In genomic region chr20:59032713-59033059, GRCh38 we compare ENCODE assay signal across 1 cellular context.
A peak's percentile ranks its signal among the peaks of the same experiment; 100 is the strongest.
TF ChIP-seq lines count a peak whose summit lies in the region.

No MANE protein-coding gene starts in this region.

TF ChIP-seq in K562, 482 proteins besides CTCF, POLR2A, EP300 and RAD21 (continued from another document and continues in another):
- TF ChIP-seq ZNF592 (IDR thresholded peaks at IDR 0.05) (no peak), ZNF354B (CRISPR knock-in tag; IDR thresholded peaks at IDR 0.05) (no peak), DACH1 (IDR thresholded peaks at IDR 0.05; ENCODE audit: partially characterized antibody) (no peak), GTF3C2 (IDR thresholded peaks at IDR 0.05; ENCODE audit: borderline replicate concordance, extremely low read depth, insufficient read length) (no peak), HNRNPH1 (optimal IDR thresholded peaks at IDR 0.05; ENCODE audit: low read depth, low read length) (no peak), SIN3B (IDR thresholded peaks at IDR 0.05; ENCODE audit: low read depth) (no peak), ZNF551 (CRISPR knock-in tag; IDR thresholded peaks at IDR 0.05) (no peak), ZNF830 (CRISPR knock-in tag; IDR thresholded peaks at IDR 0.05) (0 out of 2 replicates have a peak, but pooled peaks have one; percentile 19), MED1 (CRISPR knock-in tag; IDR thresholded peaks at IDR 0.05; ENCODE audit: borderline replicate concordance) (no peak), BHLHE40 (IDR thresholded peaks at IDR 0.05; ENCODE audit: low read length) (peak; percentile 22; the same call in 1 of the 2 replicates), ATF3 (IDR thresholded peaks at IDR 0.05) (no peak), ATF3 (CRISPR knock-in tag; conservative IDR thresholded peaks at IDR 0.05) (no peak), ZNF764 (CRISPR knock-in tag; IDR thresholded peaks at IDR 0.05; ENCODE audit: low read depth) (no peak), FOXP1 (CRISPR knock-in tag; IDR thresholded peaks at IDR 0.05) (no peak), TRIM28 (IDR thresholded peaks at IDR 0.05) (no peak), KDM5B (IDR thresholded peaks at IDR 0.05; ENCODE audit: insufficient replicate concordance, low read depth, low read length) (no peak), ADNP (tag; IDR thresholded peaks at IDR 0.05) (no peak), SMARCA5 (IDR thresholded peaks at IDR 0.05) (0 out of 2 replicates have a peak, but pooled peaks have one; percentile 28), XRCC5 (IDR thresholded peaks at IDR 0.05; ENCODE audit: low read depth, low read length) (no peak), ZNF699 (CRISPR knock-in tag; IDR thresholded peaks at IDR 0.05; ENCODE audit: insufficient replicate concordance) (no peak), ILF3 (IDR thresholded peaks at IDR 0.05; ENCODE audit: borderline replicate concordance) (no peak), KDM1A (IDR thresholded peaks at IDR 0.05) (peak; percentile 96), ZBTB11 (CRISPR knock-in tag; IDR thresholded peaks at IDR 0.05) (no peak), ZNF57 (CRISPR knock-in tag; IDR thresholded peaks at IDR 0.05) (no peak), CBX1 (IDR thresholded peaks at IDR 0.05; ENCODE audit: low read depth) (no peak), ATF6 (CRISPR knock-in tag; IDR thresholded peaks at IDR 0.05) (no peak), HINFP (tag; conservative IDR thresholded peaks at IDR 0.05; ENCODE audit: low read depth) (no peak), JUN (IDR thresholded peaks at IDR 0.05; ENCODE audit: borderline replicate concordance, low read depth, low read length) (0 out of 2 replicates have a peak, but pooled peaks have one; percentile 4), JUN (CRISPR knock-in tag; IDR thresholded peaks at IDR 0.05; ENCODE audit: borderline replicate concordance) (no peak), RBM14 (IDR thresholded peaks at IDR 0.05; ENCODE audit: borderline replicate concordance, insufficient read depth, low read depth, low read length) (no peak), ZFP91 (CRISPR knock-in tag; IDR thresholded peaks at IDR 0.05) (no peak), SUPT5H (IDR thresholded peaks at IDR 0.05) (no peak), ARID2 (IDR thresholded peaks at IDR 0.05) (no peak), PHF21A (IDR thresholded peaks at IDR 0.05; ENCODE audit: borderline replicate concordance, low read depth) (peak; percentile 99), JUNB (CRISPR knock-in tag; conservative IDR thresholded peaks at IDR 0.05) (no peak), ZNF384 (IDR thresholded peaks at IDR 0.05; ENCODE audit: low read depth, low read length) (no peak)
- TF ChIP-seq, protein P1, sequence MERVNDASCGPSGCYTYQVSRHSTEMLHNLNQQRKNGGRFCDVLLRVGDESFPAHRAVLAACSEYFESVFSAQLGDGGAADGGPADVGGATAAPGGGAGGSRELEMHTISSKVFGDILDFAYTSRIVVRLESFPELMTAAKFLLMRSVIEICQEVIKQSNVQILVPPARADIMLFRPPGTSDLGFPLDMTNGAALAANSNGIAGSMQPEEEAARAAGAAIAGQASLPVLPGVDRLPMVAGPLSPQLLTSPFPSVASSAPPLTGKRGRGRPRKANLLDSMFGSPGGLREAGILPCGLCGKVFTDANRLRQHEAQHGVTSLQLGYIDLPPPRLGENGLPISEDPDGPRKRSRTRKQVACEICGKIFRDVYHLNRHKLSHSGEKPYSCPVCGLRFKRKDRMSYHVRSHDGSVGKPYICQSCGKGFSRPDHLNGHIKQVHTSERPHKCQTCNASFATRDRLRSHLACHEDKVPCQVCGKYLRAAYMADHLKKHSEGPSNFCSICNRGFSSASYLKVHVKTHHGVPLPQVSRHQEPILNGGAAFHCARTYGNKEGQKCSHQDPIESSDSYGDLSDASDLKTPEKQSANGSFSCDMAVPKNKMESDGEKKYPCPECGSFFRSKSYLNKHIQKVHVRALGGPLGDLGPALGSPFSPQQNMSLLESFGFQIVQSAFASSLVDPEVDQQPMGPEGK (CRISPR knock-in tag; IDR thresholded peaks at IDR 0.05; ENCODE audit: borderline replicate concordance) = 0 out of 2 replicates have a peak, but pooled peaks have one; percentile 44
- TF ChIP-seq, protein P2, sequence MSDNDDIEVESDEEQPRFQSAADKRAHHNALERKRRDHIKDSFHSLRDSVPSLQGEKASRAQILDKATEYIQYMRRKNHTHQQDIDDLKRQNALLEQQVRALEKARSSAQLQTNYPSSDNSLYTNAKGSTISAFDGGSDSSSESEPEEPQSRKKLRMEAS (CRISPR knock-in tag; IDR thresholded peaks at IDR 0.05) = no peak
- TF ChIP-seq, protein P3, sequence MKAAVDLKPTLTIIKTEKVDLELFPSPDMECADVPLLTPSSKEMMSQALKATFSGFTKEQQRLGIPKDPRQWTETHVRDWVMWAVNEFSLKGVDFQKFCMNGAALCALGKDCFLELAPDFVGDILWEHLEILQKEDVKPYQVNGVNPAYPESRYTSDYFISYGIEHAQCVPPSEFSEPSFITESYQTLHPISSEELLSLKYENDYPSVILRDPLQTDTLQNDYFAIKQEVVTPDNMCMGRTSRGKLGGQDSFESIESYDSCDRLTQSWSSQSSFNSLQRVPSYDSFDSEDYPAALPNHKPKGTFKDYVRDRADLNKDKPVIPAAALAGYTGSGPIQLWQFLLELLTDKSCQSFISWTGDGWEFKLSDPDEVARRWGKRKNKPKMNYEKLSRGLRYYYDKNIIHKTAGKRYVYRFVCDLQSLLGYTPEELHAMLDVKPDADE (conservative IDR thresholded peaks at IDR 0.05; ENCODE audit: control insufficient read depth, low read depth, low read length) = no peak
- TF ChIP-seq, protein P4, sequence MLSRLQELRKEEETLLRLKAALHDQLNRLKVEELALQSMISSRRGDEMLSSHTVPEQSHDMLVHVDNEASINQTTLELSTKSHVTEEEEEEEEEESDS (CRISPR knock-in tag; IDR thresholded peaks at IDR 0.05) = no peak
